8 cellular contexts compared by ENCODE assay signal in the genomic region with DNA sequence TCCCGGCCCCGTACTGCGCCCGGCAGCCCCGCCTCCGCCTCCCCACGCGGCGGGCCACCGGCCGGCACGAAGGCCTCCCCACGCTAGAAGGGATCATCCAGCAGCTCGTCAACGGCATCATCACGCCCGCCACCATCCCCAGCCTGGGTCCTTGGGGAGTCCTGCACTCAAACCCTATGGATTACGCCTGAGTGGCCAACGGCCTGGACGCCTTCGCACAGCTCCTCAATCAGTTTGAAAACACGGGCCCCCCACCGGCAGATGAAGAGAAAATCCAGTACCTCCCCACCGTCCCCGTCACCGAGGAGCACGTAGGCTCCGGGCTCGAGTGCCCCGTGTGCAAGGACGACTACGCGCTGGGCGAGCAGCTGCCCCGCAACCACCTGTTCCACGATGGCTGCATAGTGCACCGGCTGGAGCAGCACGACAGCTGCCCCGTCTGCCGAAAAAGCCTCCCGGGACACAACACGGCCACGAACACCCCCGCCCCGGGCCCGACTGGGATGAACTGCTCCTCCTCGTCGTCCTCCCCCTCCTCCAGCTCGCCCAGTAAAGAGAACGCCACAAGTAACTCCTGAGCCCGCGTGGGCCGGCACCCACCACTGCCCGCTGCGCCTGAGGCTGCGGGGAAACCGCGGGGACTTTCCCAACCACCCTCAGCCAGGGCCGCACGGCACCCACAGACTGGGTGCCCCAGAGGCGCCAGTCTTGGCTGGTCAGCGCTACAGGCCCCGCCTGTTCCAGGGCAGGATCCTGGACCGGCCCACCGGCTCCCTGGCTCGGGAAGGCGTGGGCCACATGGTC. TPM values are rescaled to one million over a fixed set of nuclear protein-coding genes. Genes with fewer than 3 reads are reported as not detected.
DNase-seq lines count a peak whose midpoint lies in the region; ATAC-seq and TF ChIP-seq lines count a peak whose summit lies in the region.

No MANE protein-coding gene starts in this region.

- DNase-seq in GM19240 (ENCODE audit: insufficient read length, low spot score): peak; percentile 23
- peak; percentile 50 for DNase-seq in LHCN-M2 (ENCODE audit: low read depth)
- peak; percentile 32 to 61 for DNase-seq in activated naive CD4-positive, alpha-beta T cell treated with anti-CD3 and anti-CD28 coated beads, Interleukin-2, amount 50 U/mL, for 72 hours (ENCODE audit: low spot score in 2 of 2)
- peak; percentile 33 for DNase-seq in lung (ENCODE audit: low spot score)
- DNase-seq in NCI-H187 treated with DMSO at 0.1 percent for 48 hours (lab: John Stamatoyannopoulos, UW): no peak
- DNase-seq in Kasumi-1 (lab: John Stamatoyannopoulos, UW): no peak

- H3K27me3 ChIP-seq in lung (ENCODE audit: control insufficient read depth, insufficient read depth) (no peaks in the 10 kb centered on the region), stomach smooth muscle (ENCODE audit: control insufficient read depth in 1 of 2, insufficient read depth in 2 of 2, low read length in 2 of 2) (peaks cover 0 to 7% of the 10 kb centered on the region in 2 donors)

- no peak for TF ChIP-seq CTCF in lung (IDR thresholded peaks at IDR 0.05; ENCODE audit: control extremely low read depth, extremely low read depth)

- H3K4me1 ChIP-seq in lung (ENCODE audit: control insufficient read depth in 2 of 2, insufficient read depth in 2 of 2, low read length in 2 of 2): peaks cover 0 to 2% of the 10 kb centered on the region in 2 donors
- peaks cover 20% of the 10 kb centered on the region for H3K4me1 ChIP-seq in stomach smooth muscle (ENCODE audit: control insufficient read depth, insufficient read depth, low read length)

- no peak overlapping the region for H3K27ac Mint-ChIP-seq in activated naive CD4-positive, alpha-beta T cell treated with anti-CD3 and anti-CD28 coated beads, Interleukin-2, amount 50 U/mL, for 72 hours

- ATAC-seq in activated naive CD4-positive, alpha-beta T cell treated with anti-CD3 and anti-CD28 coated beads, Interleukin-2, amount 50 U/mL, for 72 hours: peak; percentile 81 to 92
- peak; percentile 74 for ATAC-seq in lung (ENCODE audit: insufficient read depth, low FRiP score)
- no peak for ATAC-seq in HG02840 (IDR thresholded peaks at IDR 0.05; ENCODE audit: low FRiP score, unreplicated experiment)

- 13 to 16% methylated on average over 63 to 67 of the region's 67 CpGs for WGBS in lung, 2 donors

- peaks cover 0 to 5% of the 10 kb centered on the region in 2 donors for H3K36me3 Mint-ChIP-seq in activated naive CD4-positive, alpha-beta T cell treated with anti-CD3 and anti-CD28 coated beads, Interleukin-2, amount 50 U/mL, for 72 hours

- H3K9me3 ChIP-seq in lung (ENCODE audit: control insufficient read depth in 2 of 2, insufficient read depth in 1 of 2, low read length in 1 of 2) (no peaks in the 10 kb centered on the region), stomach smooth muscle (ENCODE audit: control insufficient read depth in 2 of 2, low read length in 2 of 2) (no peaks in the 10 kb centered on the region)

- H3K9ac ChIP-seq in stomach smooth muscle (ENCODE audit: low read length in 2 of 2): peak overlapping the region in 1 of 2 donors; percentile 1

- H3K4me3 ChIP-seq in lung: no peak overlapping the region
- peak overlapping the region; percentile 61 to 75 for H3K4me3 ChIP-seq in stomach smooth muscle (ENCODE audit: low read length in 2 of 2)

- H3K27ac ChIP-seq in lung (ENCODE audit: low read depth in 1 of 2, low read length in 1 of 2) (peak overlapping the region in 1 of 2 donors; percentile 63), stomach smooth muscle (ENCODE audit: low read length) (peak overlapping the region; percentile 37)

- no peaks in the 10 kb centered on the region for H3K36me3 ChIP-seq in lung (ENCODE audit: control insufficient read depth in 2 of 2, insufficient read depth in 2 of 2, low read length in 2 of 2)
- no peaks in the 10 kb centered on the region for H3K36me3 ChIP-seq in stomach smooth muscle (ENCODE audit: control insufficient read depth in 2 of 2, insufficient read depth in 2 of 2, low read length in 2 of 2)

- H3K9me3 Mint-ChIP-seq in activated naive CD4-positive, alpha-beta T cell treated with anti-CD3 and anti-CD28 coated beads, Interleukin-2, amount 50 U/mL, for 72 hours: no peaks in the 10 kb centered on the region

RNA-seq across cellular contexts. Expression of gene AKAP1, which starts 39.0 kb away (rescaled TPM):
- total RNA-seq in LHCN-M2 (2014; rRNA removed) (16.6 and 18.7 TPM in 2 replicates), lung (10 to 100 TPM; 32.7 to 46.4 TPM)
- polyA plus RNA-seq in LHCN-M2 (2012): 5.9 TPM
- total RNA-seq in activated naive CD4-positive, alpha-beta T cell treated with anti-CD3 and anti-CD28 coated beads, Interleukin-2, amount 50 U/mL, for 72 hours: 10 to 100 TPM; 16.8 to 28.0 TPM
- polyA plus RNA-seq in lung: 10 to 100 TPM; 23.1 to 26.9 TPM

Comparison
In these comparisons a context has a peak if more than half of its experiments do, and no peak if none do; other contexts are left out.
1. DNase-seq: peak in GM19240 (single experiment), LHCN-M2 (single experiment), activated naive CD4-positive, alpha-beta T cell treated with anti-CD3 and anti-CD28 coated beads, Interleukin-2, amount 50 U/mL, for 72 hours (2 of 2) and lung (single experiment); none in NCI-H187 treated with DMSO at 0.1 percent for 48 hours (single experiment) and Kasumi-1 (0 of 2).